8 cellular contexts compared by ENCODE assay signal in the genomic region with DNA sequence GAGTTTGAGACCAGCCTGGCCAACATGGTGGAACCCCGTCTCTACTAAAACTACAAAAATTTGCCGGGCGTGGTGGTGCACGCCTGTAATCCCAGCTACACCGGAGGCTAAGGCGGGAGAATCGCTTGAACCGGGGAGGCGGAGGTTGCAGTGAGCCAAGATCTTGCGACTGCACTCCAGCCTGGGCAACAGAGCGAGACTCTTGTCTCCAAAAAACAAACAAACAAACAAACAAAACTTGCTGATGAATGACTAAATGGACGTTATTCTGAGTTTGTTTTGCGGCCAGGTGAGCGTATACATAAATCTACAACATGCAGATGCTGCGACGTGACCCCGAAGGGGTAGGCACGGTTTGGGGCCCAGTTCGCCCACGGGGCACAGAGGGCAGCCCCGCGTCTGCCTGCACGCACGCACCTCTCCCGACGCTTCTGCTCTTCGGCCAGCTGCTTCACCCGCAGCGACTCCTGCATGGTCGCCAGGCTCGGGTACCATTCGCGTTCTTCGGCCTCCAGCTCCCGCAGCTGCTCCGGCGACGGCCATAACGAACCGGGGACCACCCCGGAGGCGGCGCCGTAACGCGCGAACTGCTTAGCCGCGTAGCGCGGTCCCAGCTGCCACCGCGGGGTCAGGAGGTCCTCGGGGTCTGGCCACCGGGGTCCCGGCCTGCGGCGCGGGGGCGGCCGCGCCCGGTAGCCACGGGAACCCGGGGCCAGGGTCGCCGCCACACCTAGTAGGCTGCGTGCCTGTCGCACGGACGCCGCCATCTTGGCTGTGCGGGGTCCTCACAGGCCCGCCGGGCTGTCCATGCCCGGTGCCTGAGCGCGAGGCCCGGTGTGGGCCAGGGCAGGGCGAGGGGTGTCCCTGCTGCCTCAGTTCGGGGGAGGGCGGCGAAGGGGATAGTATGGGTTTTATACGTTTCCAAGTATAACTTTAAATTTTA. TPM values are rescaled to one million over a fixed set of nuclear protein-coding genes. Genes with fewer than 3 reads are reported as not detected.
DNase-seq lines count a peak whose midpoint lies in the region; ATAC-seq and TF ChIP-seq lines count a peak whose summit lies in the region.

Gene GADD45GIP1 (minus strand): TSS at position 778 of the 943 bp plus-strand sequence. CDS start 11 bp downstream, at position 767.

- DNase-seq in COLO829 (ENCODE audit: low spot score), result peak; percentile 74
- DNase-seq in MM.1S, result peak; percentile 86
- DNase-seq in adrenal gland, result peak; percentile 78 to 84 (median 80)
- peak; percentile 74 to 84 for DNase-seq in heart right ventricle
- peak; percentile 59 for DNase-seq in progenitor cell of endocrine pancreas (ENCODE audit: low spot score, unreplicated experiment)
- DNase-seq in upper lobe of right lung, result peak; percentile 92

- TF ChIP-seq POLR2A in adrenal gland (IDR thresholded peaks at IDR 0.05), result peak; percentile 50 to 66

- peak within 1 kb of the TSS; percentile 83 for H3K4me3 Mint-ChIP-seq in progenitor cell of endocrine pancreas (ENCODE audit: low read depth)

- peak within 1 kb of the TSS; percentile 51 for H2AFZ ChIP-seq in MM.1S (ENCODE audit: low read length)

- H3K27me3 ChIP-seq in MM.1S (replicated peaks; ENCODE audit: insufficient read depth, low read length), result peaks cover 13% of the 10 kb centered on the region; the same call in 1 of the 2 replicates
- no peaks in the 10 kb centered on the region for H3K27me3 ChIP-seq in adrenal gland
- no peaks in the 10 kb centered on the region for H3K27me3 ChIP-seq in heart right ventricle
- H3K27me3 ChIP-seq in upper lobe of right lung, result no peaks in the 10 kb centered on the region

- peak within 1 kb of the TSS; percentile 96 for H3K4me3 ChIP-seq in MM.1S (ENCODE audit: low read length)
- peak within 1 kb of the TSS; percentile 88 to 97 (median 90) for H3K4me3 ChIP-seq in adrenal gland
- peak within 1 kb of the TSS; percentile 70 to 96 (median 83) for H3K4me3 ChIP-seq in heart right ventricle
- H3K4me3 ChIP-seq in upper lobe of right lung, result peak within 1 kb of the TSS; percentile 86

- H3K4me1 Mint-ChIP-seq in progenitor cell of endocrine pancreas (ENCODE audit: low read depth), result peaks cover 8% of the 10 kb centered on the region

- H4K20me1 ChIP-seq in MM.1S (ENCODE audit: insufficient read depth, low read length), result 0 out of 2 replicates have a peak, but pooled peaks cover 6% of the 10 kb centered on the region

- H3K4me2 ChIP-seq in MM.1S (ENCODE audit: low read depth, low read length), result peak within 1 kb of the TSS; percentile 62

- H3K27me3 Mint-ChIP-seq in progenitor cell of endocrine pancreas, result peaks cover 2% of the 10 kb centered on the region

- H3K36me3 Mint-ChIP-seq in progenitor cell of endocrine pancreas (ENCODE audit: insufficient read depth), result peaks cover 9% of the 10 kb centered on the region

- peaks cover 24% of the 10 kb centered on the region for H3K4me1 ChIP-seq in MM.1S (ENCODE audit: low read length)
- H3K4me1 ChIP-seq in adrenal gland (replicated peaks in 1 of 2), result peaks cover 24 to 50% of the 10 kb centered on the region in 2 donors
- peaks cover 19 to 54% (median 48%) of the 10 kb centered on the region in 9 donors for H3K4me1 ChIP-seq in heart right ventricle
- H3K4me1 ChIP-seq in upper lobe of right lung, result peaks cover 23% of the 10 kb centered on the region

- H3K79me2 ChIP-seq in MM.1S (ENCODE audit: low read length), result peaks cover 51% of the 10 kb centered on the region

- H3K9me3 ChIP-seq in MM.1S (replicated peaks; ENCODE audit: insufficient read depth, low read length), result no peaks in the 10 kb centered on the region
- H3K9me3 ChIP-seq in adrenal gland (replicated peaks in 1 of 3), result no peaks in the 10 kb centered on the region
- no peaks in the 10 kb centered on the region for H3K9me3 ChIP-seq in heart right ventricle
- H3K9me3 ChIP-seq in upper lobe of right lung, result no peaks in the 10 kb centered on the region

- peaks cover 37% of the 10 kb centered on the region for H3F3A ChIP-seq in MM.1S (ENCODE audit: insufficient read depth, low read length)

- WGBS in adrenal gland, 4 donors, result 3 to 14% (median 4%) methylated on average over 20 to 84 of the region's 84 CpGs
- WGBS in heart right ventricle, 2 donors, result 4% methylated on average over 79 to 84 of the region's 84 CpGs

- H3K27ac ChIP-seq in MM.1S (ENCODE audit: low read length) (peak within 1 kb of the TSS; percentile 64), adrenal gland (peak within 1 kb of the TSS; percentile 63 to 95 (median 85)), heart right ventricle (peak within 1 kb of the TSS; percentile 82 to 96 (median 92)), upper lobe of right lung (peak within 1 kb of the TSS; percentile 89)

- H3K9me3 Mint-ChIP-seq in progenitor cell of endocrine pancreas (ENCODE audit: low read depth), result no peaks in the 10 kb centered on the region

- intact Hi-C loops in T-helper 1 cell treated with Interleukin-12 subunit alpha and Interleukin-12 subunit beta and Interleukin-4 antibody, amounts not matched to agents 30 ng/mL and 1 ng/mL, for 36 hours (cut with micrococcal nuclease), result loop anchor here (1.0 to 2.0 kb wide), 5 partner anchors 9 to 66 kb away; partner anchors contain the start of genes CALR, FARSA and GCDH
- intact Hi-C loops in adrenal gland (cut with DNase I) (no loop called here), heart right ventricle (cut with DNase I) (no loop called here), upper lobe of right lung (cut with DNase I) (no loop called here)

- H3K36me3 ChIP-seq in MM.1S (replicated peaks; ENCODE audit: insufficient read depth, low read length) (peaks cover 6% of the 10 kb centered on the region; the same call in 1 of the 2 replicates), adrenal gland (replicated peaks in 1 of 2) (peaks cover 0 to 28% of the 10 kb centered on the region in 2 donors), heart right ventricle (peaks cover 0 to 37% (median 17%) of the 10 kb centered on the region in 9 donors), upper lobe of right lung (peaks cover 34% of the 10 kb centered on the region)

- H3K9ac ChIP-seq in MM.1S (ENCODE audit: low read length), result peak within 1 kb of the TSS; percentile 88

- TF ChIP-seq CTCF in MM.1S (IDR thresholded peaks at IDR 0.05; ENCODE audit: low read length) (no peak), adrenal gland (IDR thresholded peaks at IDR 0.05) (no peak), heart right ventricle (IDR thresholded peaks at IDR 0.05) (no peak), progenitor cell of endocrine pancreas (IDR thresholded peaks at IDR 0.05; ENCODE audit: unreplicated experiment) (no peak), upper lobe of right lung (IDR thresholded peaks at IDR 0.05) (no peak)

- no peaks in the 10 kb centered on the region for H3K9me2 ChIP-seq in MM.1S (replicated peaks; ENCODE audit: insufficient read depth, low read length)

- peak; percentile 62 for ATAC-seq in GM21526 (IDR thresholded peaks at IDR 0.05; ENCODE audit: low FRiP score, unreplicated experiment)
- peak; percentile 87 to 96 (median 92) for ATAC-seq in heart right ventricle
- peak; percentile 98 for ATAC-seq in upper lobe of right lung

- peak within 1 kb of the TSS; percentile 92 for H3K27ac Mint-ChIP-seq in progenitor cell of endocrine pancreas

RNA-seq across cellular contexts. Expression of gene GADD45GIP1, which starts in this region (rescaled TPM):
- total RNA-seq in T-helper 1 cell treated with Interleukin-12 subunit alpha and Interleukin-12 subunit beta and Interleukin-4 antibody, amounts not matched to agents 30 ng/mL and 1 ng/mL, for 36 hours, result 16.6 and 17.9 TPM in 2 replicates
- total RNA-seq in adrenal gland, result 100 to 1,000 TPM in 1 of 8 donors, 10 to 100 TPM in 7; 26.1 to 101 (median 41.2) TPM
- polyA plus RNA-seq in adrenal gland, result 100 to 1,000 TPM in 2 of 3 donors, 10 to 100 TPM in 1; 16.5 to 213 (median 183) TPM
- total RNA-seq in heart right ventricle, result 10 to 100 TPM; 18.4 to 33.9 (median 20.9) TPM
- 100 to 1,000 TPM; 120 to 237 TPM for polyA plus RNA-seq in heart right ventricle
- total RNA-seq in progenitor cell of endocrine pancreas, result 16.8 and 20.8 TPM in 2 replicates
- total RNA-seq in upper lobe of right lung, result 16.4 TPM

Comparison
In these comparisons a context has a peak if more than half of its experiments do, and no peak if none do; other contexts are left out.
1. Peak in every context shown above with its lines: DNase-seq, ATAC-seq, H3K4me3 ChIP-seq and H3K27ac ChIP-seq.